1 cellular context compared by ENCODE assay signal in genomic region chr14:102568115-102568614, GRCh38.
TF ChIP-seq lines count a peak whose summit lies in the region.

No MANE protein-coding gene starts in this region.

TF ChIP-seq in K562, 482 proteins besides CTCF, POLR2A, EP300 and RAD21 (continued from another document and continues in another):
- peak; percentile 21 for TF ChIP-seq PRDM10 (IDR thresholded peaks at IDR 0.05; ENCODE audit: partially characterized antibody)
- TF ChIP-seq HCFC1 (IDR thresholded peaks at IDR 0.05; ENCODE audit: low read depth, low read length): no peak
- TF ChIP-seq ZNF785 (CRISPR knock-in tag; IDR thresholded peaks at IDR 0.05): no peak
- TF ChIP-seq ZC3H11A (IDR thresholded peaks at IDR 0.05; ENCODE audit: low read depth, low read length): no peak
- TF ChIP-seq EP400 (IDR thresholded peaks at IDR 0.05): peak; percentile 13; the same call in 1 of the 2 replicates
- TF ChIP-seq CXXC5 (CRISPR knock-in tag; IDR thresholded peaks at IDR 0.05): no peak
- peak; percentile 50 for TF ChIP-seq MEIS2 (IDR thresholded peaks at IDR 0.05; ENCODE audit: partially characterized antibody)
- TF ChIP-seq SPI1 (IDR thresholded peaks at IDR 0.05; ENCODE audit: borderline replicate concordance, low read depth, low read length): 0 out of 2 replicates have a peak, but pooled peaks have one; percentile 5
- TF ChIP-seq JUND (IDR thresholded peaks at IDR 0.05; ENCODE audit: borderline replicate concordance, low read depth, low read length): peak; percentile 71
- TF ChIP-seq JUND (tag; IDR thresholded peaks at IDR 0.05; ENCODE audit: borderline replicate concordance, low read depth, low read length): peak; percentile 76; the same call in 1 of the 3 replicates
- no peak for TF ChIP-seq ZNF589 (CRISPR knock-in tag; IDR thresholded peaks at IDR 0.05; ENCODE audit: low read depth)
- peak; percentile 37 for TF ChIP-seq TBP (optimal IDR thresholded peaks at IDR 0.05; ENCODE audit: low read depth, low read length)
- TF ChIP-seq POU5F1 (IDR thresholded peaks at IDR 0.05; ENCODE audit: borderline replicate concordance, low read depth, low read length, partially characterized antibody): no peak
- peak; percentile 35; the same call in 1 of the 2 replicates for TF ChIP-seq SMARCA4 (IDR thresholded peaks at IDR 0.05)
- TF ChIP-seq MNT (conservative IDR thresholded peaks at IDR 0.05): peak; percentile 24 to 38; a peak in 1 of 4 replicates
- TF ChIP-seq DPF2 (IDR thresholded peaks at IDR 0.05): peak; percentile 77
- peak; percentile 48 for TF ChIP-seq FOSL1 (tag; conservative IDR thresholded peaks at IDR 0.05)
- TF ChIP-seq ZFP91 (CRISPR knock-in tag; IDR thresholded peaks at IDR 0.05): peak; percentile 92
- peak; percentile 42 for TF ChIP-seq PKNOX1 (IDR thresholded peaks at IDR 0.05)
- no peak for TF ChIP-seq NR2C2 (CRISPR knock-in tag; IDR thresholded peaks at IDR 0.05)
- TF ChIP-seq NR2C2 (tag; IDR thresholded peaks at IDR 0.05): peak; percentile 23; the same call in 1 of the 2 replicates
- TF ChIP-seq ATF3 (IDR thresholded peaks at IDR 0.05): peak; percentile 73; the same call in 1 of the 2 replicates
- no peak for TF ChIP-seq ATF3 (CRISPR knock-in tag; conservative IDR thresholded peaks at IDR 0.05)
- TF ChIP-seq NCOA4 (IDR thresholded peaks at IDR 0.05; ENCODE audit: partially characterized antibody): no peak
- TF ChIP-seq VEZF1 (CRISPR knock-in tag; IDR thresholded peaks at IDR 0.05): peak; percentile 47
- TF ChIP-seq SMARCE1 (IDR thresholded peaks at IDR 0.05): 0 out of 2 replicates have a peak, but pooled peaks have one; percentile 47
- TF ChIP-seq ZNF263 (CRISPR knock-in tag; IDR thresholded peaks at IDR 0.05; ENCODE audit: borderline replicate concordance): peak; percentile 55; the same call in 1 of the 2 replicates
- peak; percentile 32; the same call in 1 of the 2 replicates for TF ChIP-seq ATF7 (IDR thresholded peaks at IDR 0.05)
- peak; percentile 59 for TF ChIP-seq POLR2B (IDR thresholded peaks at IDR 0.05; ENCODE audit: low read depth, partially characterized antibody)
- TF ChIP-seq NFRKB (IDR thresholded peaks at IDR 0.05; ENCODE audit: low read depth): 0 out of 2 replicates have a peak, but pooled peaks have one; percentile 40
- peak; percentile 18; the same call in 1 of the 2 replicates for TF ChIP-seq CBFA2T3 (IDR thresholded peaks at IDR 0.05)
- TF ChIP-seq AFF4 (CRISPR knock-in tag; IDR thresholded peaks at IDR 0.05): no peak
- peak; percentile 68 for TF ChIP-seq ZEB2 (IDR thresholded peaks at IDR 0.05)
- peak; percentile 61 for TF ChIP-seq SUPT5H (IDR thresholded peaks at IDR 0.05)
- 0 out of 2 replicates have a peak, but pooled peaks have one; percentile 38 for TF ChIP-seq POLR2AphosphoS5 (IDR thresholded peaks at IDR 0.05; ENCODE audit: control insufficient read depth, insufficient read depth, low read depth, low read length)
- peak; percentile 33; the same call in 1 of the 2 replicates for TF ChIP-seq CTBP1 (IDR thresholded peaks at IDR 0.05; ENCODE audit: borderline replicate concordance)
- TF ChIP-seq ZNF253 (CRISPR knock-in tag; conservative IDR thresholded peaks at IDR 0.05): no peak
- TF ChIP-seq SOX6 (IDR thresholded peaks at IDR 0.05): 0 out of 2 replicates have a peak, but pooled peaks have one; percentile 26
- TF ChIP-seq TOE1 (IDR thresholded peaks at IDR 0.05; ENCODE audit: borderline replicate concordance): peak; percentile 19; the same call in 1 of the 2 replicates
- no peak for TF ChIP-seq TOE1 (CRISPR knock-in tag; IDR thresholded peaks at IDR 0.05; ENCODE audit: borderline replicate concordance, low read depth)
- no peak for TF ChIP-seq ZNF511 (CRISPR knock-in tag; IDR thresholded peaks at IDR 0.05)
- 0 out of 2 replicates have a peak, but pooled peaks have one; percentile 18 for TF ChIP-seq L3MBTL2 (IDR thresholded peaks at IDR 0.05)
- TF ChIP-seq HMBOX1 (IDR thresholded peaks at IDR 0.05): 0 out of 2 replicates have a peak, but pooled peaks have one; percentile 9
- no peak for TF ChIP-seq LARP7 (IDR thresholded peaks at IDR 0.05)
- TF ChIP-seq ARID1B (IDR thresholded peaks at IDR 0.05): peak; percentile 62
- no peak for TF ChIP-seq FOXA3 (CRISPR knock-in tag; conservative IDR thresholded peaks at IDR 0.05 in 1 of 2, IDR thresholded peaks at IDR 0.05 in 1 of 2)
- peak; percentile 26; a peak in 2 of 4 replicates for TF ChIP-seq NRF1 (conservative IDR thresholded peaks at IDR 0.05 in 1 of 2, IDR thresholded peaks at IDR 0.05 in 1 of 2)
